Comparison of ENCODE assay signal across 9 cellular contexts in genomic region chr12:47814539-47815170, GRCh38. TPM values are rescaled to one million over a fixed set of nuclear protein-coding genes. Genes with fewer than 3 reads are reported as not detected.
DNase-seq lines count a peak whose midpoint lies in the region; TF ChIP-seq lines count a peak whose summit lies in the region.
"Had no signal": no experiment of that assay in that cellular context is flagged by ENCODE, and none has a peak within 500 bp of the region (broad histone marks: within the 10 kb centered on the region; RNA-seq: fewer than 3 reads in every experiment).

No MANE protein-coding gene starts in this region.

- H3K27ac Mint-ChIP-seq in Calu3 (ENCODE audit: unreplicated experiment), result peak overlapping the region; percentile 45

- TF ChIP-seq EP300 in esophagus muscularis mucosa (IDR thresholded peaks at IDR 0.05), result no peak

- BruUV-seq in Calu3 (replicated peaks; lab: Mats Ljungman, UMichigan), result no TSS peak

- peaks cover 13% of the 10 kb centered on the region for H3K36me3 Mint-ChIP-seq in Calu3 (ENCODE audit: insufficient read depth, unreplicated experiment)

- H3K27ac ChIP-seq in Peyer's patch (peak overlapping the region; percentile 93 to 98 (median 96)), esophagus muscularis mucosa (replicated peaks in 1 of 4) (peak overlapping the region; percentile 92 to 99 (median 98)), rectal smooth muscle tissue (ENCODE audit: low read depth, low read length) (peak overlapping the region; percentile 97)

- H3K4me3 ChIP-seq in Peyer's patch (no peak overlapping the region), esophagus muscularis mucosa (peak overlapping the region in 2 of 4 donors; percentile 46 to 57), rectal smooth muscle tissue (ENCODE audit: low read length) (peak overlapping the region; percentile 64)

- H3K9me3 ChIP-seq in Peyer's patch (no peaks in the 10 kb centered on the region), esophagus muscularis mucosa (no peaks in the 10 kb centered on the region)

- no peaks in the 10 kb centered on the region for H3K9me3 Mint-ChIP-seq in Calu3 (ENCODE audit: low read depth, unreplicated experiment)

- TF ChIP-seq CTCF in Calu3 (IDR thresholded peaks at IDR 0.05; ENCODE audit: unreplicated experiment) (no peak), Peyer's patch (IDR thresholded peaks at IDR 0.05) (no peak), esophagus muscularis mucosa (IDR thresholded peaks at IDR 0.05) (no peak)

- H3K36me3 ChIP-seq in Peyer's patch (no peaks in the 10 kb centered on the region), esophagus muscularis mucosa (peaks cover 0 to 11% (median 0%) of the 10 kb centered on the region in 4 donors), rectal smooth muscle tissue (ENCODE audit: control insufficient read depth, insufficient read depth, low read length) (no peaks in the 10 kb centered on the region)

- intact Hi-C loops in Calu3 (cut with micrococcal nuclease; ENCODE audit: unreplicated experiment), result no loop called here
- intact Hi-C loops in esophagus muscularis mucosa (cut with DNase I), result no loop called here

- no peak overlapping the region for H3K4me3 Mint-ChIP-seq in Calu3 (ENCODE audit: low read depth, unreplicated experiment)

- peaks cover 10 to 81% (median 63%) of the 10 kb centered on the region in 4 donors for H3K4me1 ChIP-seq in Peyer's patch
- peaks cover 86 to 94% (median 90%) of the 10 kb centered on the region in 4 donors for H3K4me1 ChIP-seq in esophagus muscularis mucosa
- H3K4me1 ChIP-seq in rectal smooth muscle tissue (ENCODE audit: control insufficient read depth, insufficient read depth, low read length), result peaks cover 63% of the 10 kb centered on the region

- peaks cover 52% of the 10 kb centered on the region for H3K4me1 Mint-ChIP-seq in Calu3 (ENCODE audit: low read depth, unreplicated experiment)

- H3K9ac ChIP-seq in rectal smooth muscle tissue (ENCODE audit: low read length), result no peak overlapping the region

- DNase-seq in Calu3, result no peak
- peak in 1 of 3 donors; percentile 44 for DNase-seq in Peyer's patch
- DNase-seq in esophagus muscularis mucosa (ENCODE audit: extremely low spot score), result no peak
- no peak for DNase-seq in HT-29 (ENCODE audit: low spot score)
- DNase-seq in amygdala (lab: John Stamatoyannopoulos, UW), result no peak
- no peak for DNase-seq in retina
- no peak for DNase-seq in activated CD8-positive, alpha-beta memory T cell treated with anti-CD3 and anti-CD28 coated beads, Interleukin-2, amount 50 U/mL, for 48 hours
- DNase-seq: NCI-H1105 had no signal

- CTCF ChIA-PET in Calu3 (lab: Charles Lee), result interaction anchor here (1.2 kb wide), 1 partner anchor 12 kb away, joined by 3 read pairs; no protein-coding TSS in a partner anchor

- whole genome bisulfite sequencing in esophagus muscularis mucosa, result 63% methylated on average over 3 of the region's 3 CpGs

- no peaks in the 10 kb centered on the region for H3K27me3 Mint-ChIP-seq in Calu3 (ENCODE audit: unreplicated experiment)

- TF ChIP-seq POLR2A in Peyer's patch (IDR thresholded peaks at IDR 0.05) (no peak), esophagus muscularis mucosa (IDR thresholded peaks at IDR 0.05; ENCODE audit: low read depth) (no peak)

- no peaks in the 10 kb centered on the region for H3K27me3 ChIP-seq in Peyer's patch
- H3K27me3 ChIP-seq in esophagus muscularis mucosa, result no peaks in the 10 kb centered on the region
- H3K27me3 ChIP-seq in rectal smooth muscle tissue (ENCODE audit: control insufficient read depth, insufficient read depth, low read length), result no peaks in the 10 kb centered on the region

RNA-seq across cellular contexts. Expression of gene HDAC7, which starts 5.0 kb away (rescaled TPM):
- total RNA-seq in Calu3 (2022) (41.8 and 44.0 TPM in 2 replicates), Peyer's patch (10 to 100 TPM in 3 of 4 donors, 1 to 10 TPM in 1; 9.8 to 80.9 (median 36.8) TPM), esophagus muscularis mucosa (100 to 1,000 TPM in 1 of 4 donors, 10 to 100 TPM in 3; 58.3 to 105 (median 82.5) TPM)
- 51.7 and 55.6 TPM in 2 replicates for total RNA-seq in HT-29 (2014; rRNA removed; shearing (Covaris generic))

RNA-seq across cellular contexts. Expression of gene SLC48A1, which starts 41.6 kb away (rescaled TPM):
- total RNA-seq in Calu3 (2022) (17.0 and 17.2 TPM in 2 replicates), Peyer's patch (10 to 100 TPM; 14.9 to 21.5 (median 15.9) TPM), esophagus muscularis mucosa (10 to 100 TPM; 34.5 to 56.0 (median 40.7) TPM)
- total RNA-seq in HT-29 (2014; rRNA removed; shearing (Covaris generic)), result 31.1 and 35.7 TPM in 2 replicates

RNA-seq across cellular contexts. Expression of gene RAPGEF3, which starts 56.0 kb away (rescaled TPM):
- total RNA-seq in Calu3 (2022) (8.2 and 11.0 TPM in 2 replicates), Peyer's patch (10 to 100 TPM in 3 of 4 donors, 1 to 10 TPM in 1; 4.9 to 33.0 (median 16.9) TPM), esophagus muscularis mucosa (10 to 100 TPM; 18.3 to 48.2 (median 32.5) TPM)
- 38.2 and 44.1 TPM in 2 replicates for total RNA-seq in HT-29 (2014; rRNA removed; shearing (Covaris generic))
